ENCODE assay signal across 10 cellular contexts in genomic region chr4:110620352-110621327, GRCh38. TPM values are rescaled to one million over a fixed set of nuclear protein-coding genes. Genes with fewer than 3 reads are reported as not detected.
DNase-seq lines count a peak whose midpoint lies in the region; ATAC-seq, FAIRE-seq and TF ChIP-seq lines count a peak whose summit lies in the region.
"Had no signal": no experiment of that assay in that cellular context is flagged by ENCODE, and none has a peak within 500 bp of the region (broad histone marks: within the 10 kb centered on the region; RNA-seq: fewer than 3 reads in every experiment).

No MANE protein-coding gene starts in this region.

- no peaks in the 10 kb centered on the region for H3K36me3 ChIP-seq in osteoblast (ENCODE audit: insufficient read depth, low read length)

- FAIRE-seq in RCC 7860 (lab: Jason Lieb, UNC) = no peak

- no peak for TF ChIP-seq POLR2A in erythroblast (IDR thresholded peaks at IDR 0.05; ENCODE audit: low read length)

- no peaks in the 10 kb centered on the region for H4K20me1 ChIP-seq in osteoblast (ENCODE audit: insufficient read depth, low read length)

- H3K4me3 ChIP-seq in osteoblast (ENCODE audit: insufficient read depth, low read length) = no peak overlapping the region
- H3K4me3 ChIP-seq: lung had no signal

- ATAC-seq in GM18907 (IDR thresholded peaks at IDR 0.05; ENCODE audit: unreplicated experiment) = peak; percentile 59
- no peak for ATAC-seq in HG03196 (IDR thresholded peaks at IDR 0.05; ENCODE audit: unreplicated experiment)

- H2AFZ ChIP-seq in osteoblast (ENCODE audit: low read length) = no peak overlapping the region

- no peaks in the 10 kb centered on the region for H3K4me1 ChIP-seq in osteoblast (ENCODE audit: insufficient read depth, low read length)

- H3K27ac ChIP-seq in osteoblast (ENCODE audit: low read depth, low read length) = no peak overlapping the region
- H3K27ac ChIP-seq: VCaP had no signal

- peak overlapping the region; percentile 57 for H3K4me2 ChIP-seq in osteoblast (ENCODE audit: insufficient read depth, low read length)

- H3K79me2 ChIP-seq in osteoblast (ENCODE audit: insufficient read depth, low read length) = no peaks in the 10 kb centered on the region

- DNase-seq in MV-4-11 (lab: John Stamatoyannopoulos, UW) (peak; percentile 7), erythroblast (lab: John Stamatoyannopoulos, UW) (peak; percentile 6 to 33), osteoblast (ENCODE audit: insufficient read length, low spot score, missing footprints) (peak; percentile 82), cerebellar nuclear complex (lab: John Stamatoyannopoulos, UW) (no peak), RCC 7860 (ENCODE audit: low spot score) (no peak), iPS-NIHi7 (ENCODE audit: extremely low spot score) (no peak)

- peaks cover 100% of the 10 kb centered on the region for H3K27me3 ChIP-seq in osteoblast (ENCODE audit: insufficient read depth, low read length)

- TF ChIP-seq CTCF in osteoblast (IDR thresholded peaks at IDR 0.05; ENCODE audit: extremely low read depth, low read depth, low read length) = no peak

- H3K9me3 ChIP-seq in osteoblast (ENCODE audit: low read depth, low read length) = no peaks in the 10 kb centered on the region

RNA-seq across cellular contexts. Expression of gene PITX2, which starts 2.2 kb away (rescaled TPM):
- 0.36 and 0.59 TPM in 2 replicates for total RNA-seq in osteoblast
- total RNA-seq: lung had no signal

Comparison
In these comparisons a context has a peak if more than half of its experiments do, and no peak if none do; other contexts are left out.
1. DNase-seq: peak in MV-4-11 (single experiment), erythroblast (2 of 2) and osteoblast (single experiment); none in cerebellar nuclear complex (0 of 2), RCC 7860 (single experiment) and iPS-NIHi7 (single experiment).